In genomic region chr14:40417777-40418401, GRCh38 we compare ENCODE assay signal across 9 cellular contexts.
A peak's percentile ranks its signal among the peaks of the same experiment; 100 is the strongest.
DNase-seq lines count a peak whose midpoint lies in the region; ATAC-seq and TF ChIP-seq lines count a peak whose summit lies in the region.
"Had no signal": no experiment of that assay in that cellular context is flagged by ENCODE, and none has a peak within 500 bp of the region (broad histone marks: within the 10 kb centered on the region; RNA-seq: fewer than 3 reads in every experiment).

No MANE protein-coding gene starts in this region.

- H3K36me3 ChIP-seq in gastrocnemius medialis, result no peaks in the 10 kb centered on the region
- H3K36me3 ChIP-seq: BLaER1 had no signal

- peak; percentile 21 for DNase-seq in activated CD4-positive, alpha-beta T cell treated with anti-CD3 and anti-CD28 coated beads for 36 hours
- DNase-seq in activated CD4-positive, alpha-beta T cell treated with anti-CD3 and anti-CD28 coated beads for 4 hours, result no peak
- DNase-seq in NCI-H526 (lab: John Stamatoyannopoulos, UW), result peak; percentile 55 to 81
- DNase-seq in T47D (ENCODE audit: low read depth in 1 of 2, low spot score in 1 of 2), result peak; percentile 39 to 82
- DNase-seq in pons (ENCODE audit: low spot score), result peak; percentile 66
- no peak for DNase-seq in NCI-H1436 (lab: John Stamatoyannopoulos, UW)
- DNase-seq in gastrocnemius medialis, result no peak

- H3K4me3 ChIP-seq in gastrocnemius medialis, result no peak overlapping the region
- H3K4me3 ChIP-seq: BLaER1 had no signal

- H3K4me3 Mint-ChIP-seq in activated CD4-positive, alpha-beta T cell treated with anti-CD3 and anti-CD28 coated beads for 36 hours, result no peak overlapping the region

- intact Hi-C loops in activated CD4-positive, alpha-beta T cell treated with anti-CD3 and anti-CD28 coated beads for 36 hours (cut with DNase I, micrococcal nuclease), result no loop called here
- intact Hi-C loops in gastrocnemius medialis (cut with DNase I; ENCODE audit: low total_unique reads), result no loop called here

- H3K9me3 Mint-ChIP-seq in activated CD4-positive, alpha-beta T cell treated with anti-CD3 and anti-CD28 coated beads for 36 hours (ENCODE audit: low read depth), result peaks cover 2% of the 10 kb centered on the region

- no peak for TF ChIP-seq CTCF in gastrocnemius medialis (IDR thresholded peaks at IDR 0.05 in 4 of 5, conservative IDR thresholded peaks at IDR 0.05 in 1 of 5)

- H3K36me3 Mint-ChIP-seq in activated CD4-positive, alpha-beta T cell treated with anti-CD3 and anti-CD28 coated beads for 36 hours (ENCODE audit: low read depth), result no peaks in the 10 kb centered on the region

- H3K9me3 ChIP-seq in gastrocnemius medialis, result no peaks in the 10 kb centered on the region
- H3K9me3 ChIP-seq: BLaER1 had no signal

- POLR2A ChIA-PET in activated CD4-positive, alpha-beta T cell treated with anti-CD3 and anti-CD28 coated beads for 36 hours (lab: Charles Lee), result no interaction called here

- H3K27ac ChIP-seq in gastrocnemius medialis, result no peak overlapping the region
- H3K27ac ChIP-seq: BLaER1 had no signal

- no peak for TF ChIP-seq POLR2A in gastrocnemius medialis (IDR thresholded peaks at IDR 0.05)

- ATAC-seq in activated CD4-positive, alpha-beta T cell treated with anti-CD3 and anti-CD28 coated beads for 36 hours, result no peak
- ATAC-seq in HG02885 (IDR thresholded peaks at IDR 0.05; ENCODE audit: poor library complexity, unreplicated experiment) (peak; percentile 57), gastrocnemius medialis (no peak)

- no peak overlapping the region for H3K27ac Mint-ChIP-seq in activated CD4-positive, alpha-beta T cell treated with anti-CD3 and anti-CD28 coated beads for 36 hours

- no peaks in the 10 kb centered on the region for H3K4me1 Mint-ChIP-seq in activated CD4-positive, alpha-beta T cell treated with anti-CD3 and anti-CD28 coated beads for 36 hours

- in situ Hi-C loops in T47D (cut with HindIII; ENCODE audit: low pct_unique_long_range_greater_than_20kb, low sequenced_read_pairs) (no loop called here), gastrocnemius medialis (cut with MboI; ENCODE audit: low sequenced_read_pairs in 4 of 4) (no loop called here)

- CTCF ChIA-PET in activated CD4-positive, alpha-beta T cell treated with anti-CD3 and anti-CD28 coated beads for 36 hours (lab: Charles Lee), result interaction anchor here (0.8 to 1.6 kb wide), 4 partner anchors 10 to 1590 kb away, joined by 3 to 5 read pairs (median 4); no protein-coding TSS in a partner anchor

- H3K27me3 Mint-ChIP-seq in activated CD4-positive, alpha-beta T cell treated with anti-CD3 and anti-CD28 coated beads for 36 hours, result no peaks in the 10 kb centered on the region

- H3K27me3 ChIP-seq in gastrocnemius medialis, result no peaks in the 10 kb centered on the region
- H3K27me3 ChIP-seq: BLaER1 had no signal

- no peaks in the 10 kb centered on the region for H3K4me1 ChIP-seq in gastrocnemius medialis
- H3K4me1 ChIP-seq: BLaER1 had no signal

Comparison
In these comparisons a context has a peak if more than half of its experiments do, and no peak if none do; other contexts are left out.
1. DNase-seq: peak in activated CD4-positive, alpha-beta T cell treated with anti-CD3 and anti-CD28 coated beads for 36 hours (single experiment), NCI-H526 (2 of 2), T47D (2 of 2) and pons (single experiment); none in activated CD4-positive, alpha-beta T cell treated with anti-CD3 and anti-CD28 coated beads for 4 hours (0 of 2), NCI-H1436 (single experiment) and gastrocnemius medialis (0 of 2).